ENCODE assay signal across 1 cellular context in the genomic region with DNA sequence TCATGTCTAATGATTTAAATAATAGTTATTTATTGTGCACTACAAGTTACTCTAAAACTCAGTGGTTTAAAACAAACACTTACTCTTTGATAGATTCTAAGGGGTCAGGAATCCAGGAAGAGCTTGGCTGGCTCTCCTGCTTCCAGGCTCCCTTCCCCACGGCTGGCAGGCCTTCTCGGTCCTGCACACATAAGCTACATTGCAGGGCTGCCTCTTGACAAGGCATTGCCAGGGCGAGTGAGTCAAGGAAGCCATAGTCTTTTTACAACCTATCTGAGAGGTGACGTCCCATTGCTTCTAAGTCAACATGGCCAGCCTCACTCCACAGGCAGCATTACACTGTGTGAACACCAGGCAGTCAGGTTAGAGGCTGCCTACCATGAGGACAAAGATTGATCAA.
TF ChIP-seq lines count a peak whose summit lies in the region.

No MANE protein-coding gene starts in this region.

TF ChIP-seq in IMR-90, 13 proteins besides CTCF, POLR2A, EP300 and RAD21 (continued from another document):
- TF ChIP-seq CEBPB (IDR thresholded peaks at IDR 0.05; ENCODE audit: low read depth, low read length) = no peak
- no peak for TF ChIP-seq MAZ (IDR thresholded peaks at IDR 0.05; ENCODE audit: borderline replicate concordance, low read depth, low read length)
- no peak for TF ChIP-seq CHD1 (IDR thresholded peaks at IDR 0.05; ENCODE audit: low read depth, low read length)
- TF ChIP-seq RCOR1 (IDR thresholded peaks at IDR 0.05; ENCODE audit: insufficient replicate concordance, low read length) = no peak
- TF ChIP-seq, protein P1, sequence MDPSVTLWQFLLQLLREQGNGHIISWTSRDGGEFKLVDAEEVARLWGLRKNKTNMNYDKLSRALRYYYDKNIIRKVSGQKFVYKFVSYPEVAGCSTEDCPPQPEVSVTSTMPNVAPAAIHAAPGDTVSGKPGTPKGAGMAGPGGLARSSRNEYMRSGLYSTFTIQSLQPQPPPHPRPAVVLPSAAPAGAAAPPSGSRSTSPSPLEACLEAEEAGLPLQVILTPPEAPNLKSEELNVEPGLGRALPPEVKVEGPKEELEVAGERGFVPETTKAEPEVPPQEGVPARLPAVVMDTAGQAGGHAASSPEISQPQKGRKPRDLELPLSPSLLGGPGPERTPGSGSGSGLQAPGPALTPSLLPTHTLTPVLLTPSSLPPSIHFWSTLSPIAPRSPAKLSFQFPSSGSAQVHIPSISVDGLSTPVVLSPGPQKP (IDR thresholded peaks at IDR 0.05; ENCODE audit: borderline replicate concordance, low read depth, low read length) = no peak
- TF ChIP-seq FOS (IDR thresholded peaks at IDR 0.05; ENCODE audit: low read depth, low read length) = no peak
- no peak for TF ChIP-seq BHLHE40 (IDR thresholded peaks at IDR 0.05; ENCODE audit: low read depth, low read length)
- no peak for TF ChIP-seq MXI1 (IDR thresholded peaks at IDR 0.05; ENCODE audit: borderline replicate concordance, low read depth, low read length)
- no peak for TF ChIP-seq NFE2L2 (IDR thresholded peaks at IDR 0.05; ENCODE audit: low read depth, low read length)
- TF ChIP-seq, protein P2, sequence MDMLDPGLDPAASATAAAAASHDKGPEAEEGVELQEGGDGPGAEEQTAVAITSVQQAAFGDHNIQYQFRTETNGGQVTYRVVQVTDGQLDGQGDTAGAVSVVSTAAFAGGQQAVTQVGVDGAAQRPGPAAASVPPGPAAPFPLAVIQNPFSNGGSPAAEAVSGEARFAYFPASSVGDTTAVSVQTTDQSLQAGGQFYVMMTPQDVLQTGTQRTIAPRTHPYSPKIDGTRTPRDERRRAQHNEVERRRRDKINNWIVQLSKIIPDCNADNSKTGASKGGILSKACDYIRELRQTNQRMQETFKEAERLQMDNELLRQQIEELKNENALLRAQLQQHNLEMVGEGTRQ (IDR thresholded peaks at IDR 0.05; ENCODE audit: low read depth, low read length) = no peak
